ENCODE assay signal across 7 cellular contexts in the genomic region with DNA sequence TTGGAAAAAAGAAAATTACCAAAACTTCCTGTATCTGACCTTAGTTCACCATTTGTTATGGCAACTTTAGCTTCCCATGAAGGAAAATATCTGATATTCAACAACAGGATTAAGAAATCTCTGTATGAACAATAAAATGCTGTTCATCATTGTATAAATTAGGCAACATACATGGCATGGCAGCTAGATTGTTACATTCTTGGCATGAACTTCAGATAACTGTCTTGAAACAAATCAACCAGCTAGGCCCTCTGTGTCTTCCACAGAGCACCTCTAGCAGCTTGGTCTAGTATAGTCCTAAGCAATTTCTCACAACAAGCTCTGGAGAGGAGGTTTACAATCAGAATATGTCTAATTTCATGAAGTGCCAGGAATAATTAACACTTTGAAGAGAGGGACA.
"Had no signal": no experiment of that assay in that cellular context is flagged by ENCODE, and none has a peak within 500 bp of the region (broad histone marks: within the 10 kb centered on the region; RNA-seq: fewer than 3 reads in every experiment).

No MANE protein-coding gene starts in this region.

- H2AFZ ChIP-seq: GM23248 had no signal

- H3K9ac ChIP-seq: GM23248 had no signal

- H3K4me3 ChIP-seq: GM23248, HAP-1, K562 had no signal

- H3K4me1 ChIP-seq: HAP-1 had no signal

- H3K9me3 ChIP-seq: HAP-1 had no signal

- H3K36me3 ChIP-seq: HAP-1 had no signal

- DNase-seq: GM23248, GOT3, H7, IMR-90, KG1 had no signal

- ATAC-seq: K562 had no signal

- H3K27ac ChIP-seq: GM23248 had no signal
